1 cellular context compared by ENCODE assay signal in the genomic region with DNA sequence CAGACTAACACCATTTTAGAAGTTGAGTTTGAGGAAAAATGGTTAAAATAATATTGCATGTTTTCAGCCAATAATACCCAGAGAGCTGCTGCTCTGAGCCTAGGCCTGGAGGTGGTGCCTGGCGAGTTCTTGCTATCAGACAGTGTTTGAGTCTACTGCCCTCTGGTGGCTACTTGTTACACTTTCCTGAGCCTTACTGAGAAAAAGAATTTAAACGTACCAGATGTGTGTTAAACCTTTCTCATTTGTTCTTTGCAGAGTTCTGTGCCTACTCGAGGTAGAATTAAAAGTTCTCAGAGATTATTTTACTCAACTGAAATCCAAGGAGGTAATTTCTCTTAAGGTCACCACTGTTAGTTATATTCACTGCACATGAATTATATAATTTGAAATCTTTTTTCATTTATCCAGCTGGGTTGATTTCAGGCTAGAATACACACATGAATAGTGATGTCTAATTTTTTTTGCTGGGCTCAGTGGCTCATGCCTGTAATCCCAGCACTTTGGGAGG.
TF ChIP-seq lines count a peak whose summit lies in the region.

No MANE protein-coding gene starts in this region.

TF ChIP-seq in K562, 482 proteins besides CTCF, POLR2A, EP300 and RAD21 (continued from another document):
- TF ChIP-seq, protein P1, sequence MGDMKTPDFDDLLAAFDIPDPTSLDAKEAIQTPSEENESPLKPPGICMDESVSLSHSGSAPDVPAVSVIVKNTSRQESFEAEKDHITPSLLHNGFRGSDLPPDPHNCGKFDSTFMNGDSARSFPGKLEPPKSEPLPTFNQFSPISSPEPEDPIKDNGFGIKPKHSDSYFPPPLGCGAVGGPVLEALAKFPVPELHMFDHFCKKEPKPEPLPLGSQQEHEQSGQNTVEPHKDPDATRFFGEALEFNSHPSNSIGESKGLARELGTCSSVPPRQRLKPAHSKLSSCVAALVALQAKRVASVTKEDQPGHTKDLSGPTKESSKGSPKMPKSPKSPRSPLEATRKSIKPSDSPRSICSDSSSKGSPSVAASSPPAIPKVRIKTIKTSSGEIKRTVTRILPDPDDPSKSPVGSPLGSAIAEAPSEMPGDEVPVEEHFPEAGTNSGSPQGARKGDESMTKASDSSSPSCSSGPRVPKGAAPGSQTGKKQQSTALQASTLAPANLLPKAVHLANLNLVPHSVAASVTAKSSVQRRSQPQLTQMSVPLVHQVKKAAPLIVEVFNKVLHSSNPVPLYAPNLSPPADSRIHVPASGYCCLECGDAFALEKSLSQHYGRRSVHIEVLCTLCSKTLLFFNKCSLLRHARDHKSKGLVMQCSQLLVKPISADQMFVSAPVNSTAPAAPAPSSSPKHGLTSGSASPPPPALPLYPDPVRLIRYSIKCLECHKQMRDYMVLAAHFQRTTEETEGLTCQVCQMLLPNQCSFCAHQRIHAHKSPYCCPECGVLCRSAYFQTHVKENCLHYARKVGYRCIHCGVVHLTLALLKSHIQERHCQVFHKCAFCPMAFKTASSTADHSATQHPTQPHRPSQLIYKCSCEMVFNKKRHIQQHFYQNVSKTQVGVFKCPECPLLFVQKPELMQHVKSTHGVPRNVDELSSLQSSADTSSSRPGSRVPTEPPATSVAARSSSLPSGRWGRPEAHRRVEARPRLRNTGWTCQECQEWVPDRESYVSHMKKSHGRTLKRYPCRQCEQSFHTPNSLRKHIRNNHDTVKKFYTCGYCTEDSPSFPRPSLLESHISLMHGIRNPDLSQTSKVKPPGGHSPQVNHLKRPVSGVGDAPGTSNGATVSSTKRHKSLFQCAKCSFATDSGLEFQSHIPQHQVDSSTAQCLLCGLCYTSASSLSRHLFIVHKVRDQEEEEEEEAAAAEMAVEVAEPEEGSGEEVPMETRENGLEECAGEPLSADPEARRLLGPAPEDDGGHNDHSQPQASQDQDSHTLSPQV (IDR thresholded peaks at IDR 0.05) = peak; percentile 73
- no peak for TF ChIP-seq PURB (CRISPR knock-in tag; IDR thresholded peaks at IDR 0.05; ENCODE audit: low read depth)
- TF ChIP-seq CTBP1 (IDR thresholded peaks at IDR 0.05; ENCODE audit: borderline replicate concordance) = no peak
- no peak for TF ChIP-seq ETV1 (tag; conservative IDR thresholded peaks at IDR 0.05; ENCODE audit: low read depth)
- no peak for TF ChIP-seq JUND (IDR thresholded peaks at IDR 0.05; ENCODE audit: borderline replicate concordance, low read depth, low read length)
- TF ChIP-seq JUND (tag; IDR thresholded peaks at IDR 0.05; ENCODE audit: borderline replicate concordance, low read depth, low read length) = no peak; the same call in 2 of the 3 replicates
- peak; percentile 60; the same call in 1 of the 2 replicates for TF ChIP-seq STAG1 (CRISPR knock-in tag; IDR thresholded peaks at IDR 0.05; ENCODE audit: borderline replicate concordance)
- TF ChIP-seq, protein P2, sequence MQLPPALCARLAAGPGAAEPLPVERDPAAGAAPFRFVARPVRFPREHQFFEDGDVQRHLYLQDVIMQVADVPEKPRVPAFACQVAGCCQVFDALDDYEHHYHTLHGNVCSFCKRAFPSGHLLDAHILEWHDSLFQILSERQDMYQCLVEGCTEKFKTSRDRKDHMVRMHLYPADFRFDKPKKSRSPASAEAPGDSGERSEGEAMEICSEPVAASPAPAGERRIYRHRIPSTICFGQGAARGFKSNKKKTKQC (CRISPR knock-in tag; IDR thresholded peaks at IDR 0.05) = no peak
- TF ChIP-seq SMC3 (conservative IDR thresholded peaks at IDR 0.05; ENCODE audit: insufficient read depth, low read depth, low read length) = peak; percentile 91
- TF ChIP-seq ARID2 (IDR thresholded peaks at IDR 0.05) = peak; percentile 65
- TF ChIP-seq, protein P3, sequence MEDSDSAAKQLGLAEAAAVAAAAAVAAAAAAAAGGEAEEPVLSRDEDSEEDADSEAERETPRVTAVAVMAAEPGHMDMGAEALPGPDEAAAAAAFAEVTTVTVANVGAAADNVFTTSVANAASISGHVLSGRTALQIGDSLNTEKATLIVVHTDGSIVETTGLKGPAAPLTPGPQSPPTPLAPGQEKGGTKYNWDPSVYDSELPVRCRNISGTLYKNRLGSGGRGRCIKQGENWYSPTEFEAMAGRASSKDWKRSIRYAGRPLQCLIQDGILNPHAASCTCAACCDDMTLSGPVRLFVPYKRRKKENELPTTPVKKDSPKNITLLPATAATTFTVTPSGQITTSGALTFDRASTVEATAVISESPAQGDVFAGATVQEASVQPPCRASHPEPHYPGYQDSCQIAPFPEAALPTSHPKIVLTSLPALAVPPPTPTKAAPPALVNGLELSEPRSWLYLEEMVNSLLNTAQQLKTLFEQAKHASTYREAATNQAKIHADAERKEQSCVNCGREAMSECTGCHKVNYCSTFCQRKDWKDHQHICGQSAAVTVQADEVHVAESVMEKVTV (CRISPR knock-in tag; IDR thresholded peaks at IDR 0.05) = peak; percentile 87
- TF ChIP-seq EP400 (IDR thresholded peaks at IDR 0.05) = 0 out of 2 replicates have a peak, but pooled peaks have one; percentile 12
- TF ChIP-seq, protein P4, sequence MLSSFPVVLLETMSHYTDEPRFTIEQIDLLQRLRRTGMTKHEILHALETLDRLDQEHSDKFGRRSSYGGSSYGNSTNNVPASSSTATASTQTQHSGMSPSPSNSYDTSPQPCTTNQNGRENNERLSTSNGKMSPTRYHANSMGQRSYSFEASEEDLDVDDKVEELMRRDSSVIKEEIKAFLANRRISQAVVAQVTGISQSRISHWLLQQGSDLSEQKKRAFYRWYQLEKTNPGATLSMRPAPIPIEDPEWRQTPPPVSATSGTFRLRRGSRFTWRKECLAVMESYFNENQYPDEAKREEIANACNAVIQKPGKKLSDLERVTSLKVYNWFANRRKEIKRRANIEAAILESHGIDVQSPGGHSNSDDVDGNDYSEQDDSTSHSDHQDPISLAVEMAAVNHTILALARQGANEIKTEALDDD (IDR thresholded peaks at IDR 0.05) = 0 out of 2 replicates have a peak, but pooled peaks have one; percentile 22
